Comparison of ENCODE assay signal across 8 cellular contexts in the genomic region with DNA sequence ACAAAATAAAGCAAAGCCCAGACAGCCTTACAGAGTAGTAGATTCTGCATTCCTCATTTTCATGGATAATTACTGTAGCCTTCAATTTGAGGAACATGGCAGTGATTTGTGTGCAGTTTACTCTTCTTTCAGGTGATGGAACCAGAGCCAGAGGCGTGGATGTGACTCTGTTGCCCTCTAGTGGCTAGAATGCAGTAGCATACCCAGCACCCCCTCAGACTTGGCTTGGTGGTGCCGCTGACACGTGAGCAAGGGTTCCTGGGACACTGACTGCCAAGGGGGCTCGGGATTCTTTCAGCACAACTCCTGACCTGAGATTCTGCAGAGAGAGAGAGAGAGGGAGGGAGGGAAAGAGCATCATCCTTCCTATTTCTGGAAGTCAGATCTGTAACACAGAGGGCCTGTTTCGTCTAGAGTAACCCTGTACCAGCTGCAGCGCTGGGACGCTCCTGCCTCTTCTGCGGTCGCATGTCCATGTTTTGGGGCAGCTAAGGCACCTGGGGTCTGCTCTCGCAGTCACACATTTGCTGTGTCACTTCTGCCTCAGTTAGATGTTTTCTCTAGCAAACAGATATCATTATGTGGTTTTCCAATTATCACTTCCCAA.
DNase-seq lines count a peak whose midpoint lies in the region; ATAC-seq and TF ChIP-seq lines count a peak whose summit lies in the region.

No MANE protein-coding gene starts in this region.

- H4K5ac ChIP-seq in IMR-90 (ENCODE audit: low read depth, low read length), result no peak overlapping the region

- no peak overlapping the region for H3K4me3 Mint-ChIP-seq in activated naive CD8-positive, alpha-beta T cell treated with anti-CD3 and anti-CD28 coated beads, Interleukin-2, amount 10 ng/mL, durations not matched to agents 7 days and 5 days
- H3K4me3 Mint-ChIP-seq in progenitor cell of endocrine pancreas (ENCODE audit: low read depth), result no peak overlapping the region

- H3K56ac ChIP-seq in IMR-90 (ENCODE audit: extremely low read depth, insufficient read depth, low read length), result no peak overlapping the region

- 40% methylated on average over 6 of the region's 10 CpGs; no CpG with 5 or more reads in 1 of the 2 experiments for WGBS in IMR-90 (ENCODE audit: extremely low coverage in 2 of 2, insufficient read length in 1 of 2), 2 experiments
- 32 to 37% methylated on average over 10 of the region's 10 CpGs for WGBS in heart right ventricle, 2 donors

- H3K4ac ChIP-seq in IMR-90 (ENCODE audit: low read depth, low read length), result no peak overlapping the region

- no peak overlapping the region for H3K4me3 ChIP-seq in IMR-90 (ENCODE audit: insufficient read depth, low read depth, low read length)
- no peak overlapping the region for H3K4me3 ChIP-seq in Peyer's patch
- no peak overlapping the region for H3K4me3 ChIP-seq in heart right ventricle

- H3K27ac ChIP-seq in IMR-90 (ENCODE audit: insufficient read depth, low read length) (no peak overlapping the region), Peyer's patch (no peak overlapping the region), heart right ventricle (no peak overlapping the region)

- intact Hi-C loops in IMR-90 (cut with micrococcal nuclease) (loop anchor here (10.0 kb wide), 1 partner anchor 943 kb away; no protein-coding TSS in a partner anchor), heart right ventricle (cut with DNase I) (loop anchor here in 6 of 10 donors (10.0 kb wide), 3 partner anchors 153 to 733 kb away; no protein-coding TSS in a partner anchor)

- H3K27me3 ChIP-seq in IMR-90 (ENCODE audit: control insufficient read depth, insufficient read depth, low read length) (no peaks in the 10 kb centered on the region), Peyer's patch (no peaks in the 10 kb centered on the region), heart right ventricle (peaks cover 0 to 33% (median 0%) of the 10 kb centered on the region in 7 donors)

- no peak overlapping the region for H3K9ac ChIP-seq in IMR-90 (ENCODE audit: low read depth, low read length)

- no peak for TF ChIP-seq POLR2A in IMR-90 (IDR thresholded peaks at IDR 0.05; ENCODE audit: low read depth, low read length)
- no peak for TF ChIP-seq POLR2A in Peyer's patch (IDR thresholded peaks at IDR 0.05)

- CTCF ChIA-PET in IMR-90 (lab: Yijun Ruan, JAX), result interaction anchor here (0.9 kb wide), 1 partner anchor 736 kb away, joined by 4 read pairs; no protein-coding TSS in a partner anchor

- in situ Hi-C loops in G401 (cut with HindIII; ENCODE audit: low sequenced_read_pairs) (loop anchor here (5.0 kb wide), 1 partner anchor 81 kb away; no protein-coding TSS in a partner anchor), IMR-90 (cut with MboI; ENCODE audit: low sequenced_read_pairs) (loop anchor here (25.0 kb wide), 1 partner anchor 736 kb away; no protein-coding TSS in a partner anchor)

- BruUV-seq in IMR-90 (replicated peaks; lab: Mats Ljungman, UMichigan), result no TSS peak

- H2BK5ac ChIP-seq in IMR-90 (ENCODE audit: low read depth, low read length, poor library complexity, severe bottlenecking), result no peak overlapping the region

- peaks cover 9% of the 10 kb centered on the region; the same call in 1 of the 2 replicates for H3K9me3 ChIP-seq in IMR-90 (ENCODE audit: control insufficient read depth, insufficient read depth, low read length)
- no peaks in the 10 kb centered on the region for H3K9me3 ChIP-seq in Peyer's patch
- H3K9me3 ChIP-seq in heart right ventricle, result no peaks in the 10 kb centered on the region

- no peak overlapping the region for H3K14ac ChIP-seq in IMR-90 (replicated peaks; ENCODE audit: low read depth, low read length)

- H3K9me1 ChIP-seq in IMR-90 (ENCODE audit: insufficient read depth, low read length), result no peaks in the 10 kb centered on the region

- H4K8ac ChIP-seq in IMR-90 (ENCODE audit: low read depth in 2 of 2, low read length in 2 of 2), result no peak overlapping the region

- no peaks in the 10 kb centered on the region for H4K20me1 ChIP-seq in IMR-90 (ENCODE audit: insufficient read depth, low read length)

- DNase-seq in G401 (ENCODE audit: low spot score) (peak; percentile 77), IMR-90 (peak; percentile 26), Peyer's patch (peak in 1 of 3 donors; percentile 63), heart right ventricle (peak; percentile 14 to 27), progenitor cell of endocrine pancreas (ENCODE audit: low spot score, unreplicated experiment) (peak; percentile 53)
- peak; percentile 39 for DNase-seq in activated naive CD8-positive, alpha-beta T cell treated with anti-CD3 and anti-CD28 coated beads, Interleukin-2, amount 10 ng/mL, durations not matched to agents 7 days and 5 days

- no peak overlapping the region for H3K27ac Mint-ChIP-seq in activated naive CD8-positive, alpha-beta T cell treated with anti-CD3 and anti-CD28 coated beads, Interleukin-2, amount 10 ng/mL, durations not matched to agents 7 days and 5 days
- H3K27ac Mint-ChIP-seq in progenitor cell of endocrine pancreas, result no peak overlapping the region

- TF ChIP-seq CTCF in IMR-90 (conservative IDR thresholded peaks at IDR 0.05; ENCODE audit: low read depth, low read length), result peak; percentile 87
- TF ChIP-seq CTCF in Peyer's patch (IDR thresholded peaks at IDR 0.05), result peak in 5 of 6 experiments; percentile 15 to 83 (median 77)
- TF ChIP-seq CTCF in heart right ventricle (IDR thresholded peaks at IDR 0.05), result peak; percentile 75 to 89 (median 83)
- peak; percentile 96 for TF ChIP-seq CTCF in progenitor cell of endocrine pancreas (IDR thresholded peaks at IDR 0.05; ENCODE audit: unreplicated experiment)

- H2AK5ac ChIP-seq in IMR-90 (ENCODE audit: low read depth, low read length), result no peak overlapping the region

- H3K4me1 ChIP-seq in IMR-90 (ENCODE audit: control insufficient read depth, insufficient read depth, low read length) (no peaks in the 10 kb centered on the region), Peyer's patch (no peaks in the 10 kb centered on the region), heart right ventricle (no peaks in the 10 kb centered on the region)

- H3K79me1 ChIP-seq in IMR-90 (ENCODE audit: low read depth in 1 of 2, low read length in 2 of 2), result no peaks in the 10 kb centered on the region

- TF ChIP-seq RAD21 in IMR-90 (IDR thresholded peaks at IDR 0.05; ENCODE audit: low read length), result peak; percentile 73

- H3K36me3 ChIP-seq in IMR-90 (ENCODE audit: control insufficient read depth, insufficient read depth, low read length) (no peaks in the 10 kb centered on the region), Peyer's patch (no peaks in the 10 kb centered on the region), heart right ventricle (no peaks in the 10 kb centered on the region)

- dilution Hi-C loops in IMR-90 (cut with HindIII; ENCODE audit: low sequenced_read_pairs, unreplicated experiment), result no loop called here

- H3K18ac ChIP-seq in IMR-90 (ENCODE audit: low read depth, low read length), result no peak overlapping the region

- ATAC-seq in GM21528 (IDR thresholded peaks at IDR 0.05; ENCODE audit: low FRiP score, unreplicated experiment) (peak; percentile 95), IMR-90 (ENCODE audit: low read depth) (peak; percentile 94), heart right ventricle (peak; percentile 72 to 89 (median 82)), HG03095 (IDR thresholded peaks at IDR 0.05; ENCODE audit: unreplicated experiment) (no peak)
- peak; percentile 72 for ATAC-seq in activated naive CD8-positive, alpha-beta T cell treated with anti-CD3 and anti-CD28 coated beads, Interleukin-2, amount 10 ng/mL, durations not matched to agents 7 days and 5 days (ENCODE audit: low read depth)

- POLR2A ChIA-PET in IMR-90 (lab: Charles Lee; ENCODE audit: unreplicated experiment), result no interaction called here
- POLR2A ChIA-PET in activated naive CD8-positive, alpha-beta T cell treated with anti-CD3 and anti-CD28 coated beads, Interleukin-2, amount 10 ng/mL, durations not matched to agents 7 days and 5 days (lab: Charles Lee), result no interaction called here

- H4K91ac ChIP-seq in IMR-90 (ENCODE audit: insufficient read depth, low read depth, low read length), result no peak overlapping the region

- no peak overlapping the region for H2BK120ac ChIP-seq in IMR-90 (ENCODE audit: low read depth, low read length)

- H3K9me3 Mint-ChIP-seq in activated naive CD8-positive, alpha-beta T cell treated with anti-CD3 and anti-CD28 coated beads, Interleukin-2, amount 10 ng/mL, durations not matched to agents 7 days and 5 days, result no peaks in the 10 kb centered on the region
- no peaks in the 10 kb centered on the region for H3K9me3 Mint-ChIP-seq in progenitor cell of endocrine pancreas (ENCODE audit: low read depth)

- H2AK9ac ChIP-seq in IMR-90 (replicated peaks; ENCODE audit: low read depth, low read length, poor library complexity), result no peak overlapping the region

- H2BK15ac ChIP-seq in IMR-90 (ENCODE audit: low read depth, low read length), result no peak overlapping the region

- no peak overlapping the region for H2BK20ac ChIP-seq in IMR-90 (ENCODE audit: low read depth, low read length)

- peaks cover 2% of the 10 kb centered on the region for H3K27me3 Mint-ChIP-seq in activated naive CD8-positive, alpha-beta T cell treated with anti-CD3 and anti-CD28 coated beads, Interleukin-2, amount 10 ng/mL, durations not matched to agents 7 days and 5 days
- H3K27me3 Mint-ChIP-seq in progenitor cell of endocrine pancreas, result peaks cover 26% of the 10 kb centered on the region

- H3K36me3 Mint-ChIP-seq in activated naive CD8-positive, alpha-beta T cell treated with anti-CD3 and anti-CD28 coated beads, Interleukin-2, amount 10 ng/mL, durations not matched to agents 7 days and 5 days, result no peaks in the 10 kb centered on the region
- no peaks in the 10 kb centered on the region for H3K36me3 Mint-ChIP-seq in progenitor cell of endocrine pancreas (ENCODE audit: insufficient read depth)

- H2AFZ ChIP-seq in IMR-90 (replicated peaks; ENCODE audit: low read length, poor library complexity), result peak overlapping the region; percentile 57

- no peak overlapping the region for H3K4me2 ChIP-seq in IMR-90 (ENCODE audit: low read depth, low read length)

- H3K23ac ChIP-seq in IMR-90 (ENCODE audit: low read depth, low read length), result no peak overlapping the region

- H3K4me1 Mint-ChIP-seq in activated naive CD8-positive, alpha-beta T cell treated with anti-CD3 and anti-CD28 coated beads, Interleukin-2, amount 10 ng/mL, durations not matched to agents 7 days and 5 days, result no peaks in the 10 kb centered on the region
- H3K4me1 Mint-ChIP-seq in progenitor cell of endocrine pancreas (ENCODE audit: low read depth), result no peaks in the 10 kb centered on the region

TF ChIP-seq in IMR-90, 13 proteins besides CTCF, POLR2A, EP300 and RAD21 (continues in another document):
- TF ChIP-seq, protein P1, sequence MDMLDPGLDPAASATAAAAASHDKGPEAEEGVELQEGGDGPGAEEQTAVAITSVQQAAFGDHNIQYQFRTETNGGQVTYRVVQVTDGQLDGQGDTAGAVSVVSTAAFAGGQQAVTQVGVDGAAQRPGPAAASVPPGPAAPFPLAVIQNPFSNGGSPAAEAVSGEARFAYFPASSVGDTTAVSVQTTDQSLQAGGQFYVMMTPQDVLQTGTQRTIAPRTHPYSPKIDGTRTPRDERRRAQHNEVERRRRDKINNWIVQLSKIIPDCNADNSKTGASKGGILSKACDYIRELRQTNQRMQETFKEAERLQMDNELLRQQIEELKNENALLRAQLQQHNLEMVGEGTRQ (IDR thresholded peaks at IDR 0.05; ENCODE audit: low read depth, low read length), result peak; percentile 49; the same call in 1 of the 2 replicates
- TF ChIP-seq MAFK (IDR thresholded peaks at IDR 0.05; ENCODE audit: low read depth, low read length), result no peak
- TF ChIP-seq CHD1 (IDR thresholded peaks at IDR 0.05; ENCODE audit: low read depth, low read length), result no peak
